Comparison of ENCODE assay signal across 27 cellular contexts in genomic region chr20:2163757-2164156, GRCh38.
"Had no signal": no experiment of that assay in that cellular context is flagged by ENCODE, and none has a peak within 500 bp of the region (broad histone marks: within the 10 kb centered on the region; RNA-seq: fewer than 3 reads in every experiment).

No MANE protein-coding gene starts in this region.

- H3K27me3 ChIP-seq: dorsolateral prefrontal cortex, gastrocnemius medialis, heart right ventricle, neural progenitor cell, suprapubic skin, transverse colon, uterus had no signal

- DNase-seq: cerebellar nuclear complex; effector CD4-positive, alpha-beta T cell; foreskin fibroblast; gastrocnemius medialis; heart right ventricle; hippocampal formation; immature natural killer cell; left ventricle myocardium superior; lower lobe of right lung; mucosa of descending colon; naive B cell; nucleus accumbens; psoas muscle; right cardiac atrium; stimulated activated CD4-positive, alpha-beta T cell treated with anti-CD3 and anti-CD28 coated beads, Interleukin-15, amount 100 ng/mL, for 24 hours; stimulated activated CD4-positive, alpha-beta T cell treated with anti-CD3 and anti-CD28 coated beads, Interleukin-2, amount 100 ng/mL, for 48 hours; stimulated activated naive CD4-positive, alpha-beta T cell; stimulated activated naive CD8-positive, alpha-beta T cell treated with anti-CD3 and anti-CD28 coated beads, Interleukin-15, amount 100 ng/mL, for 72 hours; transverse colon; upper lobe of right lung; uterus had no signal

- H3K4me3 ChIP-seq: dorsolateral prefrontal cortex, gastrocnemius medialis, heart right ventricle, lower lobe of right lung, mucosa of descending colon, neural progenitor cell, psoas muscle, skin epidermis, suprapubic skin, transverse colon, upper lobe of right lung, uterus had no signal

- H3K27ac Mint-ChIP-seq: immature natural killer cell; naive B cell; nephron; neural progenitor cell; stimulated activated naive CD8-positive, alpha-beta T cell treated with anti-CD3 and anti-CD28 coated beads, Interleukin-15, amount 100 ng/mL, for 72 hours had no signal

- H3K9me3 ChIP-seq: gastrocnemius medialis, heart right ventricle, lower lobe of right lung, mucosa of descending colon, psoas muscle, suprapubic skin, transverse colon, upper lobe of right lung, uterus had no signal

- H3K36me3 Mint-ChIP-seq: immature natural killer cell, naive B cell, neural progenitor cell had no signal

- H3K27ac ChIP-seq: dorsolateral prefrontal cortex, epithelial cell of prostate, gastrocnemius medialis, heart right ventricle, lower lobe of right lung, neural progenitor cell, psoas muscle, skin epidermis, suprapubic skin, transverse colon, upper lobe of right lung, uterus had no signal

- H3K36me3 ChIP-seq: gastrocnemius medialis, heart right ventricle, lower lobe of right lung, neural progenitor cell, suprapubic skin, transverse colon, upper lobe of right lung, uterus had no signal

- H3K4me3 Mint-ChIP-seq: immature natural killer cell; nephron; neural progenitor cell; stimulated activated naive CD8-positive, alpha-beta T cell treated with anti-CD3 and anti-CD28 coated beads, Interleukin-15, amount 100 ng/mL, for 72 hours had no signal

- ATAC-seq: gastrocnemius medialis; heart right ventricle; left ventricle myocardium superior; mucosa of descending colon; psoas muscle; stimulated activated naive CD8-positive, alpha-beta T cell treated with anti-CD3 and anti-CD28 coated beads, Interleukin-15, amount 100 ng/mL, for 72 hours had no signal

- H3K4me1 ChIP-seq: gastrocnemius medialis, heart right ventricle, lower lobe of right lung, neural progenitor cell, psoas muscle, suprapubic skin, transverse colon, upper lobe of right lung, uterus had no signal

- H3K27me3 Mint-ChIP-seq: stimulated activated naive CD8-positive, alpha-beta T cell treated with anti-CD3 and anti-CD28 coated beads, Interleukin-15, amount 100 ng/mL, for 72 hours had no signal

- H3K9me3 Mint-ChIP-seq: immature natural killer cell; naive B cell; nephron; neural progenitor cell; stimulated activated naive CD8-positive, alpha-beta T cell treated with anti-CD3 and anti-CD28 coated beads, Interleukin-15, amount 100 ng/mL, for 72 hours had no signal

- H3K4me1 Mint-ChIP-seq: immature natural killer cell; nephron; stimulated activated naive CD8-positive, alpha-beta T cell treated with anti-CD3 and anti-CD28 coated beads, Interleukin-15, amount 100 ng/mL, for 72 hours had no signal
